In the genomic region with DNA sequence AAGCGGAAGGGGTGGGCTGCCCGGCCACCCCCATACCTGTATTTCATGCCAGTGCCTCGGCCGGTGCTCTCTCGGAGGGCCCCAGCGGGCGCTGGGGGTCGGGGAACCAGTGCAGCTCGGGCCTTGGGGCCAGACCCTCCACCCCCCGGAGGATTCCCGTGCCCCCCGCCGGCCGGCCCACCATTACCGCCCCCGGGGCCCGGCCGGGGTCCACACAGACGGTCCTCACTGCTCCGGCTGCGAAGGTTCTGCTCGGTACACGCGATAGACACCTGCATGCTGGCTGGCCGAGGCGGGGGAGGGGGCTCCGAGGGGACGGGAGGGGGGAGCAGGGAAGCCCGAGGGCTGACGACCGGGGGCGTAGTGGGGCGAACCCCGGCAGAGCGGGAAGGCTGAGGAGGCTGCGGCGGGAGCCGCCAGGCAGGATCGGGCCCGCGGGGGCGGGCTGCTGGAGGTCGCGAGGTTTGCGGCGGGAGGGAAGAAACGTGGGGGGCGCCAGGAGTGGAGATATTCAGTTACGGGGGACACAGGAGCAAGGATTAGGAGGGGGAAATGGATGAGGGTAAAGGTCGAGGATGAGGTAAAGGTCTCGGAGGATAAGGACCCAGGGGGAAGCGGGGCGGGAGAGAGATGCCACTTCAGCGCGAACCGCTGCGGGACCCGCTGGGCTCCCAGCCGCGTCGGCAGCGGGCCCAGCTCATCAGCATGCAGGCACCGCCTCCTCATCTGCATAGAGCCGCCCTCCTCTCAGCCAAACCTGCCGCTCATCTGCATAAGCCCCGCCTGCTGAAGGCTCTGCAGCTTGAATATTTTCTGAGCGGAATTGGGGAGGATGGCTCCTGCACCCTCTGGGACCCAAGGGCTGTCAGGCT, we compare ENCODE assay signal across 8 cellular contexts. TPM values are rescaled to one million over a fixed set of nuclear protein-coding genes. Genes with fewer than 3 reads are reported as not detected.
DNase-seq lines count a peak whose midpoint lies in the region; ATAC-seq and TF ChIP-seq lines count a peak whose summit lies in the region.

TSS of gene KCNAB3 (minus strand) at position 699 of the 872 bp plus-strand sequence. CDS start at position 278, 421 bp downstream.

- peak; percentile 82 for DNase-seq in Daoy (ENCODE audit: low read depth)
- peak; percentile 91 for DNase-seq in astrocyte of the hippocampus (ENCODE audit: low read depth, low spot score)
- DNase-seq in stimulated activated CD4-positive, alpha-beta T cell treated with anti-CD3 and anti-CD28 coated beads, Interleukin-1b, Interleukin-23, amount 100 ng/mL, for 48 hours = peak; percentile 59
- no peak for DNase-seq in NCI-H1105 treated with DMSO at 0.1 percent for 48 hours (lab: John Stamatoyannopoulos, UW)
- DNase-seq in upper lobe of right lung = no peak

- no peaks in the 10 kb centered on the region for H4K20me1 ChIP-seq in OCI-LY1 (ENCODE audit: insufficient read depth, low read length)

- intact Hi-C loops in upper lobe of right lung (cut with DNase I) = no loop called here

- H3K36me3 ChIP-seq in OCI-LY1 (ENCODE audit: insufficient read depth, low read length) = peaks cover 13% of the 10 kb centered on the region; the same call in 1 of the 2 replicates
- H3K36me3 ChIP-seq in iPS-18a (ENCODE audit: control insufficient read depth, low read depth, low read length) = no peaks in the 10 kb centered on the region
- peaks cover 8% of the 10 kb centered on the region for H3K36me3 ChIP-seq in upper lobe of right lung

- TF ChIP-seq CTCF in OCI-LY1 (IDR thresholded peaks at IDR 0.05; ENCODE audit: low read length) = no peak
- TF ChIP-seq CTCF in upper lobe of right lung (IDR thresholded peaks at IDR 0.05) = no peak

- H3K4me1 ChIP-seq in OCI-LY1 (ENCODE audit: insufficient read depth, low read length, severe bottlenecking) = peaks cover 47% of the 10 kb centered on the region
- H3K4me1 ChIP-seq in iPS-18a (ENCODE audit: control insufficient read depth, low read depth, low read length) = peaks cover 10% of the 10 kb centered on the region
- peaks cover 10% of the 10 kb centered on the region for H3K4me1 ChIP-seq in upper lobe of right lung

- H3K27ac ChIP-seq in OCI-LY1 (ENCODE audit: low read depth, low read length, poor library complexity, severe bottlenecking) (peak within 1 kb of the TSS; percentile 27), iPS-18a (ENCODE audit: low read length) (no peak within 1 kb of the TSS), upper lobe of right lung (no peak within 1 kb of the TSS)

- peak within 1 kb of the TSS; percentile 76 for H3K4me3 ChIP-seq in OCI-LY1 (ENCODE audit: low read depth, low read length, poor library complexity, severe bottlenecking)
- H3K4me3 ChIP-seq in iPS-18a (ENCODE audit: low read length) = peak within 1 kb of the TSS; percentile 75
- H3K4me3 ChIP-seq in upper lobe of right lung = no peak within 1 kb of the TSS

- no peaks in the 10 kb centered on the region for H3F3A ChIP-seq in OCI-LY1 (ENCODE audit: insufficient read depth, low read length)

- H3K9me3 ChIP-seq in OCI-LY1 (ENCODE audit: low read length) (no peaks in the 10 kb centered on the region), iPS-18a (ENCODE audit: control insufficient read depth, low read depth, low read length) (no peaks in the 10 kb centered on the region), upper lobe of right lung (no peaks in the 10 kb centered on the region)

- peak within 1 kb of the TSS; percentile 79 for H3K4me2 ChIP-seq in OCI-LY1 (ENCODE audit: low read length)

- 0 out of 2 replicates have a peak, but pooled peaks cover 4% of the 10 kb centered on the region for H3K79me2 ChIP-seq in OCI-LY1 (ENCODE audit: insufficient read depth, low read length)

- no peaks in the 10 kb centered on the region for H3K9me2 ChIP-seq in OCI-LY1 (ENCODE audit: low read depth, low read length)

- H3K9ac ChIP-seq in OCI-LY1 (ENCODE audit: low read length) (peak within 1 kb of the TSS; percentile 81), iPS-18a (ENCODE audit: low read length) (no peak within 1 kb of the TSS)

- H2AFZ ChIP-seq in OCI-LY1 (ENCODE audit: low read length) = no peak within 1 kb of the TSS

- ATAC-seq in GM21367 (IDR thresholded peaks at IDR 0.05; ENCODE audit: unreplicated experiment) (no peak), upper lobe of right lung (no peak)

- H3K27me3 ChIP-seq in OCI-LY1 (ENCODE audit: insufficient read depth, low read length) = no peaks in the 10 kb centered on the region
- H3K27me3 ChIP-seq in iPS-18a (ENCODE audit: control insufficient read depth, insufficient read depth, low read length) = peaks cover 61% of the 10 kb centered on the region
- no peaks in the 10 kb centered on the region for H3K27me3 ChIP-seq in upper lobe of right lung

RNA-seq across cellular contexts. Expression of gene KCNAB3, which starts in this region (rescaled TPM):
- total RNA-seq in Daoy (2014; rRNA removed; shearing (Covaris generic)) = 0.29 and 2.5 TPM in 2 replicates
- 5.9 TPM for total RNA-seq in upper lobe of right lung

Comparison
In these comparisons a context has a peak if more than half of its experiments do, and no peak if none do; other contexts are left out.
1. DNase-seq: peak in Daoy (single experiment), astrocyte of the hippocampus (single experiment) and stimulated activated CD4-positive, alpha-beta T cell treated with anti-CD3 and anti-CD28 coated beads, Interleukin-1b, Interleukin-23, amount 100 ng/mL, for 48 hours (single experiment); none in NCI-H1105 treated with DMSO at 0.1 percent for 48 hours (single experiment) and upper lobe of right lung (single experiment).